18 cellular contexts compared by ENCODE assay signal in the genomic region with DNA sequence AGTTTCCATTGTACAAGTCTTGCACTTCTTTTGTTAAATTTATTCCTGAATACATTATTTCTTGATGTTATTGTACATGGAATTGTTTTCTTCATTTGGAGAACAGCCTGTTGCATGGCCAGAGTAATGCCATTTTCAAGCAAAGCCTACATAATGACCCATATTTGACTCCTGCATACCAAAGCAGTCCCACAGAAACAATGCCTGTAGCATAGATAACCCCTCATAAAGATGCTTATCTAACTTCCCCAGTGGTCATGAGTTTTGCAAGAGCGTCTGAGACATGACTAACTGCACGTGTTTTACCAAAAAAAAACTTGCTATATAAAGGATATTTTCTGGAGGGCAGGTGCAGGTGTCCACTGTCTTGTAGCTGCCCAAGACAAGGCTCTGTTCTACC. TPM values are rescaled to one million over a fixed set of nuclear protein-coding genes. Genes with fewer than 3 reads are reported as not detected.
A peak's percentile ranks its signal among the peaks of the same experiment; 100 is the strongest.
DNase-seq lines count a peak whose midpoint lies in the region; ATAC-seq and TF ChIP-seq lines count a peak whose summit lies in the region.
"Had no signal": no experiment of that assay in that cellular context is flagged by ENCODE, and none has a peak within 500 bp of the region (broad histone marks: within the 10 kb centered on the region; RNA-seq: fewer than 3 reads in every experiment).

No MANE protein-coding gene starts in this region.

- H3K27ac ChIP-seq in mammary epithelial cell (ENCODE audit: insufficient read depth, low read depth, low read length), result no peak overlapping the region
- no peak overlapping the region for H3K27ac ChIP-seq in breast epithelium
- H3K27ac ChIP-seq in OCI-LY7 (ENCODE audit: low read depth, low read length, poor library complexity, severe bottlenecking), result no peak overlapping the region
- no peak overlapping the region for H3K27ac ChIP-seq in dorsolateral prefrontal cortex
- H3K27ac ChIP-seq: colonic mucosa, KMS-11, tibial nerve had no signal

- in situ Hi-C loops in mammary epithelial cell (cut with MboI; ENCODE audit: low sequenced_read_pairs in 2 of 2), result loop anchor here in 1 of 2 donors (5.0 kb wide), 1 partner anchor 34 kb away; the partner anchor contains the start of gene PPT1

- H3K9me2 ChIP-seq in OCI-LY7 (ENCODE audit: insufficient read depth, low read length), result no peaks in the 10 kb centered on the region

- H2AFZ ChIP-seq in mammary epithelial cell (ENCODE audit: low read depth, low read length) (no peak overlapping the region), OCI-LY7 (ENCODE audit: low read length) (0 out of 2 replicates have a peak overlapping the region, but pooled peaks have one; percentile 13)

- no peaks in the 10 kb centered on the region for H4K20me1 ChIP-seq in mammary epithelial cell (ENCODE audit: insufficient read depth, low read length)
- no peaks in the 10 kb centered on the region for H4K20me1 ChIP-seq in OCI-LY7 (ENCODE audit: insufficient read depth, low read length)

- H3K9ac ChIP-seq in mammary epithelial cell (ENCODE audit: insufficient read depth, low read length), result no peak overlapping the region
- H3K9ac ChIP-seq: KMS-11 had no signal

- peaks cover 6% of the 10 kb centered on the region for H3K4me1 ChIP-seq in mammary epithelial cell (ENCODE audit: insufficient read depth, low read length)
- no peaks in the 10 kb centered on the region for H3K4me1 ChIP-seq in breast epithelium
- H3K4me1 ChIP-seq in OCI-LY7 (ENCODE audit: insufficient read depth, low read length, poor library complexity, severe bottlenecking), result peaks cover 5% of the 10 kb centered on the region
- H3K4me1 ChIP-seq: colonic mucosa had no signal

- no peak for ATAC-seq in HG02970 (IDR thresholded peaks at IDR 0.05; ENCODE audit: low FRiP score, unreplicated experiment)
- ATAC-seq: naive thymus-derived CD4-positive, alpha-beta T cell had no signal

- no peak for TF ChIP-seq POLR2A in breast epithelium (IDR thresholded peaks at IDR 0.05)

- dilution Hi-C loops in mammary epithelial cell (cut with HindIII; ENCODE audit: low sequenced_read_pairs), result no loop called here

- POLR2A ChIA-PET in OCI-LY7 (lab: Charles Lee), result no interaction called here

- BruUV-seq in mammary epithelial cell (replicated peaks; lab: Mats Ljungman, UMichigan), result no TSS peak
- BruUV-seq in OCI-LY7 (replicated peaks; lab: Mats Ljungman, UMichigan), result no TSS peak

- 6% methylated on average over 2 of the region's 2 CpGs for WGBS in mammary epithelial cell (ENCODE audit: low coverage, missing lambda C conversion rate)

- TF ChIP-seq CTCF in mammary epithelial cell (conservative IDR thresholded peaks at IDR 0.05 in 1 of 2, IDR thresholded peaks at IDR 0.05 in 1 of 2; ENCODE audit: extremely low read depth in 1 of 2, insufficient read depth in 1 of 2, low read depth in 1 of 2, low read length in 2 of 2) (no peak), breast epithelium (IDR thresholded peaks at IDR 0.05) (no peak), OCI-LY7 (conservative IDR thresholded peaks at IDR 0.05; ENCODE audit: low read length) (no peak), dorsolateral prefrontal cortex (IDR thresholded peaks at IDR 0.05 in 54 of 56, conservative IDR thresholded peaks at IDR 0.05 in 2 of 56; ENCODE audit: low read depth in 1 of 56, partially characterized antibody in 56 of 56) (no peak)

- CTCF ChIA-PET in mammary epithelial cell (lab: Charles Lee; ENCODE audit: low non-redundant PET) (no interaction called here), OCI-LY7 (lab: Charles Lee; ENCODE audit: unreplicated experiment) (no interaction called here)

- H3K36me3 ChIP-seq in mammary epithelial cell (ENCODE audit: insufficient read depth, low read length) (no peaks in the 10 kb centered on the region), breast epithelium (no peaks in the 10 kb centered on the region), OCI-LY7 (ENCODE audit: insufficient read depth, low read length) (no peaks in the 10 kb centered on the region)
- H3K36me3 ChIP-seq: colonic mucosa, tibial nerve had no signal

- H3K9me3 ChIP-seq in mammary epithelial cell (replicated peaks; ENCODE audit: insufficient read depth, low read length) (no peaks in the 10 kb centered on the region), breast epithelium (no peaks in the 10 kb centered on the region), OCI-LY7 (ENCODE audit: low read length) (peaks cover 8% of the 10 kb centered on the region; the same call in 1 of the 2 replicates)
- H3K9me3 ChIP-seq: colonic mucosa had no signal

- DNase-seq in mammary epithelial cell (peak; percentile 50), breast epithelium (ENCODE audit: low spot score in 2 of 2) (no peak), OCI-LY7 (ENCODE audit: low spot score) (no peak), dermis blood vessel endothelial cell (peak; percentile 71), NCI-H2029 treated with DMSO at 0.1 percent for 48 hours (lab: John Stamatoyannopoulos, UW) (no peak), dorsolateral prefrontal cortex (no peak), superior temporal gyrus (ENCODE audit: extremely low spot score) (no peak)
- DNase-seq: 8988T; activated CD4-positive, alpha-beta T cell treated with anti-CD3 and anti-CD28 coated beads for 1 hour; colonic mucosa; DMS79; immature natural killer cell; naive thymus-derived CD4-positive, alpha-beta T cell; NCI-H1694 treated with DMSO at 0.1 percent for 48 hours; NCI-H510A had no signal

- H3K79me2 ChIP-seq in mammary epithelial cell (ENCODE audit: insufficient read depth, low read length), result no peaks in the 10 kb centered on the region
- H3K79me2 ChIP-seq in OCI-LY7 (ENCODE audit: insufficient read depth, low read depth, low read length), result no peaks in the 10 kb centered on the region

- H3K4me3 ChIP-seq in mammary epithelial cell (replicated peaks in 1 of 3; ENCODE audit: insufficient read depth in 1 of 3, low read depth in 2 of 3, low read length in 3 of 3), result no peak overlapping the region
- H3K4me3 ChIP-seq in breast epithelium, result no peak overlapping the region
- no peak overlapping the region for H3K4me3 ChIP-seq in OCI-LY7 (ENCODE audit: low read depth, low read length, poor library complexity, severe bottlenecking)
- no peak overlapping the region for H3K4me3 ChIP-seq in dorsolateral prefrontal cortex
- H3K4me3 ChIP-seq: colonic mucosa, tibial nerve had no signal

- H3K4me2 ChIP-seq in mammary epithelial cell (ENCODE audit: insufficient read depth, low read depth, low read length) (no peak overlapping the region), OCI-LY7 (ENCODE audit: low read length) (no peak overlapping the region)
- H3K4me2 ChIP-seq: KMS-11 had no signal

- H3K27me3 ChIP-seq in mammary epithelial cell (ENCODE audit: insufficient read depth, low read length) (no peaks in the 10 kb centered on the region), breast epithelium (peaks cover 0 to 4% of the 10 kb centered on the region in 2 donors), dorsolateral prefrontal cortex (peaks cover 0 to 10% (median 0%) of the 10 kb centered on the region in 45 donors)
- H3K27me3 ChIP-seq: colonic mucosa had no signal

- intact Hi-C loops in mammary epithelial cell (cut with micrococcal nuclease) (loop anchor here (5.0 kb wide), 1 partner anchor 34 kb away; the partner anchor contains the start of gene PPT1), breast epithelium (cut with DNase I; ENCODE audit: low total_unique reads) (no loop called here), OCI-LY7 (cut with micrococcal nuclease; ENCODE audit: unreplicated experiment) (no loop called here), dorsolateral prefrontal cortex (cut with DNase I) (no loop called here)

RNA-seq across cellular contexts. Expression of gene RLF, which starts 30.3 kb away (rescaled TPM):
- total RNA-seq in mammary epithelial cell, result 10 to 100 TPM; 12.4 to 23.8 TPM
- polyA plus RNA-seq in mammary epithelial cell, result 6.3 TPM
- 13.5 TPM for polyA minus RNA-seq in mammary epithelial cell
- 10 to 100 TPM; 19.5 to 39.2 (median 25.9) TPM for total RNA-seq in breast epithelium
- 14.8 and 16.9 TPM in 2 replicates for total RNA-seq in OCI-LY7 (2014; rRNA removed; shearing (Covaris generic))
- 18.6 and 22.5 TPM in 2 replicates for total RNA-seq in OCI-LY7 (2022)
- 23.3 and 24.5 TPM in 2 replicates for total RNA-seq in dermis blood vessel endothelial cell
- 10 to 100 TPM; 21.4 to 38.0 (median 28.7) TPM for total RNA-seq in dorsolateral prefrontal cortex

RNA-seq across cellular contexts. Expression of gene PPT1, which starts 33.8 kb away (rescaled TPM):
- total RNA-seq in mammary epithelial cell (10 to 100 TPM; 22.5 to 36.9 TPM), breast epithelium (100 to 1,000 TPM in 2 of 3 donors, 10 to 100 TPM in 1; 84.0 to 126 (median 108) TPM), OCI-LY7 (2022) (66.5 and 75.4 TPM in 2 replicates), dermis blood vessel endothelial cell (53.3 and 101 TPM in 2 replicates), dorsolateral prefrontal cortex (100 to 1,000 TPM in 97 of 120 experiments, 10 to 100 TPM in 23; 72.4 to 166 (median 118) TPM)
- polyA plus RNA-seq in mammary epithelial cell, result 42.8 TPM
- 108 TPM for polyA minus RNA-seq in mammary epithelial cell
- total RNA-seq in OCI-LY7 (2014; rRNA removed; shearing (Covaris generic)), result 49.7 and 55.9 TPM in 2 replicates

Comparison
In these comparisons a context has a peak if more than half of its experiments do, and no peak if none do; other contexts are left out.
1. DNase-seq: peak in mammary epithelial cell (single experiment) and dermis blood vessel endothelial cell (single experiment); none in breast epithelium (0 of 2), OCI-LY7 (single experiment), NCI-H2029 treated with DMSO at 0.1 percent for 48 hours (single experiment), dorsolateral prefrontal cortex (0 of 10) and superior temporal gyrus (single experiment).